8 cellular contexts compared by ENCODE assay signal in genomic region chr3:167814441-167814951, GRCh38.
A peak's percentile ranks its signal among the peaks of the same experiment; 100 is the strongest.
DNase-seq lines count a peak whose midpoint lies in the region; ATAC-seq lines count a peak whose summit lies in the region.

No MANE protein-coding gene starts in this region.

- no peaks in the 10 kb centered on the region for H3K36me3 ChIP-seq in stomach smooth muscle (ENCODE audit: control insufficient read depth in 2 of 2, insufficient read depth in 2 of 2, low read length in 2 of 2)

- intact Hi-C loops in left cardiac atrium (cut with DNase I): no loop called here

- no peaks in the 10 kb centered on the region for H3K9me3 ChIP-seq in stomach smooth muscle (ENCODE audit: control insufficient read depth in 2 of 2, low read length in 2 of 2)

- no peaks in the 10 kb centered on the region for H3K27me3 ChIP-seq in stomach smooth muscle (ENCODE audit: control insufficient read depth in 1 of 2, insufficient read depth in 2 of 2, low read length in 2 of 2)

- H3K27ac ChIP-seq in stomach smooth muscle (ENCODE audit: low read length): peak overlapping the region; percentile 7

- H3K4me1 ChIP-seq in stomach smooth muscle (ENCODE audit: control insufficient read depth, insufficient read depth, low read length): peaks cover 14% of the 10 kb centered on the region

- DNase-seq in HT1080 (ENCODE audit: low read depth) (peak; percentile 74), amygdala (lab: John Stamatoyannopoulos, UW) (peak in 50 of 56 donors; percentile 4 to 87 (median 52)), left cardiac atrium (peak; percentile 18), NK-92 (lab: John Stamatoyannopoulos, UW; ENCODE audit: unreplicated experiment) (no peak), DMS114 treated with DMSO at 0.1 percent for 48 hours (lab: John Stamatoyannopoulos, UW; ENCODE audit: unreplicated experiment) (no peak)
- no peak for DNase-seq in activated T-cell treated with anti-CD3 and anti-CD28 coated beads, Interleukin-2, amount 50 U/mL, for 48 hours
- DNase-seq in NK-92 treated with Interleukin-12 subunit alpha and Interleukin-12 subunit beta, amount 100 ng/mL, for 24 hours (lab: John Stamatoyannopoulos, UW): no peak

- no peak overlapping the region for H3K4me3 ChIP-seq in stomach smooth muscle (ENCODE audit: low read length in 2 of 2)

- H3K9ac ChIP-seq in stomach smooth muscle (ENCODE audit: low read length in 2 of 2): no peak overlapping the region

- peak; percentile 86 to 92 for ATAC-seq in left cardiac atrium

Comparison
In these comparisons a context has a peak if more than half of its experiments do, and no peak if none do; other contexts are left out.
1. DNase-seq: peak in HT1080 (single experiment), amygdala (50 of 56) and left cardiac atrium (single experiment); none in activated T-cell treated with anti-CD3 and anti-CD28 coated beads, Interleukin-2, amount 50 U/mL, for 48 hours (0 of 2), NK-92 (single experiment), NK-92 treated with Interleukin-12 subunit alpha and Interleukin-12 subunit beta, amount 100 ng/mL, for 24 hours (single experiment) and DMS114 treated with DMSO at 0.1 percent for 48 hours (single experiment).